ENCODE assay signal across 28 cellular contexts in the genomic region with DNA sequence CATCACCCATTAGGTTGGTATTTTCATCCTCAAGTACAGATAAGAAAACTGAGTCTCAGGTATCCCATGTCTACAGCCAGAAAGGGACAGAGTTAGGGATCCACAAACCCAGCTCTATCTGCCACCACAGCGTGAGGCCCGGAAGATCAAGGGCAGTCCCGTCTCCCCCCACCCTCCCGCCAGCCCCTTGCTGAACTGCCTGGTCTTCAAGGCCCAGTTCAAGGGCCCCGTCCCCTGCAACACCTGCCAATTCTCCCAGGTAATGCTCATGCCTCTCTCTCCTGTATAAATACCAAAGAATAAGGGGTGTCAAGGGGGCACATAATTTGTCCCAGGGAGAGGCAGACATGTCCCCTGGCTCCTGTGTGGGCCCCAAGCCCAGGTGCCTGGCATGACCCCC. TPM values are rescaled to one million over a fixed set of nuclear protein-coding genes. Genes with fewer than 3 reads are reported as not detected.
"Had no signal": no experiment of that assay in that cellular context is flagged by ENCODE, and none has a peak within 500 bp of the region (broad histone marks: within the 10 kb centered on the region; RNA-seq: fewer than 3 reads in every experiment).

No MANE protein-coding gene starts in this region.

- H3K4me1 ChIP-seq: gastroesophageal sphincter, heart right ventricle had no signal

- H3K4me3 Mint-ChIP-seq: activated CD8-positive, alpha-beta T cell treated with anti-CD3 and anti-CD28 coated beads for 36 hours; activated naive CD8-positive, alpha-beta T cell; activated T-cell treated with anti-CD3 and anti-CD28 coated beads, Interleukin-2, amount 50 U/mL, for 4 hours; activated T-helper 17 cell treated with anti-CD3 and anti-CD28 coated beads, Interleukin-2, amount 50 U/mL, for 72 hours; effector memory CD8-positive, alpha-beta T cell; WTC11 had no signal

- H3K27ac ChIP-seq: brain microvascular endothelial cell, gastroesophageal sphincter, heart right ventricle, VCaP had no signal

- H3K9me3 Mint-ChIP-seq: activated CD8-positive, alpha-beta T cell treated with anti-CD3 and anti-CD28 coated beads for 36 hours; activated T-cell treated with anti-CD3 and anti-CD28 coated beads, Interleukin-2, amount 50 U/mL, for 4 hours; activated T-helper 17 cell treated with anti-CD3 and anti-CD28 coated beads, Interleukin-2, amount 50 U/mL, for 72 hours; effector memory CD8-positive, alpha-beta T cell had no signal

- DNase-seq: activated CD4-positive, alpha-beta T cell treated with anti-CD3 and anti-CD28 coated beads for 48 hours; activated CD4-positive, alpha-beta T cell treated with anti-CD3 and anti-CD28 coated beads, Interleukin-2, amount 50 U/mL, for 1 hour; activated CD4-positive, alpha-beta T cell treated with anti-CD3 and anti-CD28 coated beads, Interleukin-2, amount 50 U/mL, for 48 hours; activated CD8-positive, alpha-beta memory T cell treated with anti-CD3 and anti-CD28 coated beads for 24 hours; activated CD8-positive, alpha-beta T cell treated with anti-CD3 and anti-CD28 coated beads for 36 hours; activated effector memory CD4-positive, alpha-beta T cell treated with Interleukin-2 at 50 U/mL for 16 hours; activated gamma-delta T cell treated with Interleukin-2 at 50 U/mL for 16 hours; activated naive CD4-positive, alpha-beta T cell treated with anti-CD3 and anti-CD28 coated beads, Interleukin-2, amount 50 U/mL, for 16 hours; activated naive CD4-positive, alpha-beta T cell treated with Interleukin-2 at 50 U/mL for 16 hours; activated T-cell treated with anti-CD3 and anti-CD28 coated beads, Interleukin-2, amount 50 U/mL, for 4 hours; amniotic stem cell; anterior cingulate cortex; brain microvascular endothelial cell; caudate nucleus; cortex of kidney; dermis blood vessel endothelial cell; effector CD4-positive, alpha-beta T cell; effector memory CD8-positive, alpha-beta T cell; foreskin fibroblast; heart right ventricle; T-helper 2 cell had no signal

- H3K27ac Mint-ChIP-seq: activated CD8-positive, alpha-beta T cell treated with anti-CD3 and anti-CD28 coated beads for 36 hours; activated naive CD8-positive, alpha-beta T cell; activated T-helper 17 cell treated with anti-CD3 and anti-CD28 coated beads, Interleukin-2, amount 50 U/mL, for 72 hours; WTC11 had no signal

- H3K4me1 Mint-ChIP-seq: activated T-helper 17 cell treated with anti-CD3 and anti-CD28 coated beads, Interleukin-2, amount 50 U/mL, for 72 hours; WTC11 had no signal

- H3K4me3 ChIP-seq: gastroesophageal sphincter, heart right ventricle had no signal

- ATAC-seq: activated CD8-positive, alpha-beta T cell treated with anti-CD3 and anti-CD28 coated beads for 36 hours; activated T-cell treated with anti-CD3 and anti-CD28 coated beads, Interleukin-2, amount 50 U/mL, for 4 hours; activated T-helper 17 cell treated with anti-CD3 and anti-CD28 coated beads, Interleukin-2, amount 50 U/mL, for 72 hours; effector memory CD8-positive, alpha-beta T cell; gastroesophageal sphincter; heart right ventricle; WTC11 had no signal

- H3K36me3 ChIP-seq: brain microvascular endothelial cell, gastroesophageal sphincter, heart right ventricle had no signal

- H3K36me3 Mint-ChIP-seq: activated naive CD8-positive, alpha-beta T cell; WTC11 had no signal

- H3K9me3 ChIP-seq: gastroesophageal sphincter, heart right ventricle had no signal

RNA-seq across cellular contexts. Expression of a gene that starts 50.7 kb away (rescaled TPM):
- total RNA-seq: activated CD8-positive, alpha-beta T cell treated with anti-CD3 and anti-CD28 coated beads for 36 hours; activated T-cell treated with anti-CD3 and anti-CD28 coated beads, Interleukin-2, amount 50 U/mL, for 4 hours; bronchial epithelial cell; dermis blood vessel endothelial cell; T-helper 1 cell treated with Interleukin-12 subunit alpha and Interleukin-12 subunit beta and Interleukin-4 antibody, amounts not matched to agents 30 ng/mL and 1 ng/mL, for 36 hours had no signal
